Comparison of ENCODE assay signal across 8 cellular contexts in the genomic region with DNA sequence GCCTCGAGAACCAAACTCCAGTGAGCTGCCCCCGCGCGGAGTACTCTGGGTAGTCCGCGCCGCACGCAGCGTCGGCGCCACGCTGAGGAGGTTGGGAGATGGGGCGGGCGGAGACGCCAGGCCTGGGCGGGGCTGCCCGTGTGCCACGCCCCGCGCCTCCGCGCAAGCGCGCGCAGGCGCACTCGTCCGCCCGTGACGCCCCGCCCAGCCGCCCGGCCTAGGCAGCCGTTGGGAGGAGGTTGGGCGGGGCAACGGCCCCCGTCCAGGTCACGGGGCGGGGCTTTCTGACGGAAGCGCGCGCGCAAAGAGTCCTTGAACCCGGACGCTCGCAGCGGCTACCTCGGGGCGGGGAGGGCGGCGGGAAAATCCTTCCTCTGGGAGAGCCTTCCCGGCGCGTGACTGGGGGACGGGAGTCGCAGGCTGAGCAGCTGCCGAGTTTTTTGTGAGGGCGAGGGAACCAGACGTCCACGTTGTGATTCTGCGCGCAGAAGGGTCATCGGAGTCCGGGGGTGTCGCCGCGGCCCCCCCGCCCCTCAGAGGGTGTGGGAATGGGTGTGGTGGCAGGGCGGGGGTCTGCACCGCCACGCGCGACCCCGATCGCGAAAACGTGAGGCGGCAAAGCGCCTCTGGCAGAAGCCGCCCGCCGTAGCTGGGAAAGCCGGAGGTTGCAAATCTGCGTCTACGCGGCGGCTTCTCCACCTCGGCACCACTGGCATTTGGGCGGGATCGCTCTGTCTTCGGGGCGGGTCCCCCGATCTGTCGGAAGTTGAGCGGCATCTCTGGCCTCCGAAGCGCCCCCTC. TPM values are rescaled to one million over a fixed set of nuclear protein-coding genes. Genes with fewer than 3 reads are reported as not detected.
A peak's percentile ranks its signal among the peaks of the same experiment; 100 is the strongest.
DNase-seq lines count a peak whose midpoint lies in the region; ATAC-seq and TF ChIP-seq lines count a peak whose summit lies in the region.

A gene with protein sequence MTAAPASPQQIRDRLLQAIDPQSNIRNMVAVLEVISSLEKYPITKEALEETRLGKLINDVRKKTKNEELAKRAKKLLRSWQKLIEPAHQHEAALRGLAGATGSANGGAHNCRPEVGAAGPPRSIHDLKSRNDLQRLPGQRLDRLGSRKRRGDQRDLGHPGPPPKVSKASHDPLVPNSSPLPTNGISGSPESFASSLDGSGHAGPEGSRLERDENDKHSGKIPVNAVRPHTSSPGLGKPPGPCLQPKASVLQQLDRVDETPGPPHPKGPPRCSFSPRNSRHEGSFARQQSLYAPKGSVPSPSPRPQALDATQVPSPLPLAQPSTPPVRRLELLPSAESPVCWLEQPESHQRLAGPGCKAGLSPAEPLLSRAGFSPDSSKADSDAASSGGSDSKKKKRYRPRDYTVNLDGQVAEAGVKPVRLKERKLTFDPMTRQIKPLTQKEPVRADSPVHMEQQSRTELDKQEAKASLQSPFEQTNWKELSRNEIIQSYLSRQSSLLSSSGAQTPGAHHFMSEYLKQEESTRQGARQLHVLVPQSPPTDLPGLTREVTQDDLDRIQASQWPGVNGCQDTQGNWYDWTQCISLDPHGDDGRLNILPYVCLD (minus strand): TSS at position 22 of the 801 bp plus-strand sequence. CDS start 261 bp downstream, outside the sequence.

- H3K27me3 Mint-ChIP-seq in natural killer cell (ENCODE audit: low read depth in 2 of 2): no peaks in the 10 kb centered on the region

- DNase-seq in Daoy (ENCODE audit: low read depth) (peak; percentile 97), GM23248 (peak; percentile 99), Kasumi-1 (lab: John Stamatoyannopoulos, UW) (peak; percentile 91 to 92), RKO (ENCODE audit: low spot score) (peak; percentile 92), fibroblast of mammary gland (ENCODE audit: low read depth) (peak; percentile 89), natural killer cell (peak; percentile 94)
- DNase-seq in activated T-helper 1 cell treated with anti-CD3 and anti-CD28 coated beads, Interleukin-2, amount 50 U/mL, for 16 hours (ENCODE audit: low read depth in 1 of 2, low spot score in 1 of 2): peak; percentile 90 to 96
- peak; percentile 89 to 95 (median 92) for DNase-seq in stimulated activated naive CD4-positive, alpha-beta T cell (lab: John Stamatoyannopoulos, UW)

- peaks cover 3% of the 10 kb centered on the region; the same call in 1 of the 2 replicates for H3K36me3 ChIP-seq in GM23248 (ENCODE audit: low read depth)

- peak within 1 kb of the TSS; percentile 82 for H2AFZ ChIP-seq in GM23248

- H3K4me1 ChIP-seq in GM23248 (ENCODE audit: insufficient read depth): peaks cover 8% of the 10 kb centered on the region

- 1% methylated on average over 59 to 90 of the region's 98 CpGs for WGBS in GM23248 (ENCODE audit: low coverage in 1 of 2, low lambda C conversion rate in 2 of 2, missing lambda C conversion rate in 2 of 2), 2 experiments

- H3K27ac Mint-ChIP-seq in natural killer cell: peak within 1 kb of the TSS; percentile 85 to 95

- H3K4me3 Mint-ChIP-seq in natural killer cell: peak within 1 kb of the TSS; percentile 92

- TF ChIP-seq CTCF in fibroblast of mammary gland (conservative IDR thresholded peaks at IDR 0.05; ENCODE audit: control insufficient read depth, insufficient read depth, low read depth, low read length) (no peak), natural killer cell (IDR thresholded peaks at IDR 0.05) (no peak)

- peaks cover 20% of the 10 kb centered on the region; the same call in 1 of the 2 replicates for H4K20me1 ChIP-seq in GM23248 (ENCODE audit: insufficient read depth)

- H3K9me2 ChIP-seq in GM23248 (ENCODE audit: insufficient read depth): no peaks in the 10 kb centered on the region

- H3K4me1 Mint-ChIP-seq in natural killer cell: peaks cover 28 to 42% of the 10 kb centered on the region in 2 donors

- H3F3A ChIP-seq in GM23248 (ENCODE audit: insufficient read depth): peaks cover 14% of the 10 kb centered on the region

- no peaks in the 10 kb centered on the region for H3K36me3 Mint-ChIP-seq in natural killer cell

- H3K4me2 ChIP-seq in GM23248 (ENCODE audit: unreplicated experiment): peak within 1 kb of the TSS; percentile 95

- H3K4me3 ChIP-seq in GM23248 (peak within 1 kb of the TSS; percentile 98), fibroblast of mammary gland (ENCODE audit: control insufficient read depth, low read depth, low read length) (peak within 1 kb of the TSS; percentile 90)

- intact Hi-C loops in natural killer cell (cut with micrococcal nuclease): loop anchor here (1.0 to 2.0 kb wide), 4 partner anchors 31 to 86 kb away; a partner anchor contains a TSS

- peak within 1 kb of the TSS; percentile 87 for H3K27ac ChIP-seq in GM23248

- H3K9me3 ChIP-seq in GM23248 (ENCODE audit: low read depth): no peaks in the 10 kb centered on the region

- no peaks in the 10 kb centered on the region for H3K27me3 ChIP-seq in GM23248 (replicated peaks; ENCODE audit: insufficient read depth)

- H3K9ac ChIP-seq in GM23248: peak within 1 kb of the TSS; percentile 92

- in situ Hi-C loops in GM23248 (cut with MboI): no loop called here

- peak; percentile 94 to 99 (median 94) for ATAC-seq in natural killer cell

- H3K9me3 Mint-ChIP-seq in natural killer cell: no peaks in the 10 kb centered on the region

- H3K79me2 ChIP-seq in GM23248 (ENCODE audit: insufficient read depth): peaks cover 69% of the 10 kb centered on the region

RNA-seq across cellular contexts. Expression of the gene that starts here (rescaled TPM):
- total RNA-seq in Daoy (2014; rRNA removed; shearing (Covaris generic)): 5.1 and 6.2 TPM in 2 replicates
- total RNA-seq in GM23248 (2014; rRNA removed; shearing (Covaris generic)): 6.2 and 6.7 TPM in 2 replicates
- polyA plus RNA-seq in GM23248 (2016; fragmentation: Nextera tagmentation; extraction: Ambion mirVana): 3.3 and 4.4 TPM in 2 replicates
- 10 to 100 TPM; 34.7 to 47.5 (median 47.3) TPM for total RNA-seq in natural killer cell

Comparison
In these comparisons a context has a peak if more than half of its experiments do, and no peak if none do; other contexts are left out.
1. Peak in every context shown above with its lines: DNase-seq, ATAC-seq, H3K4me3 ChIP-seq and H3K27ac ChIP-seq.